Comparison of ENCODE assay signal across 1 cellular context in the genomic region with DNA sequence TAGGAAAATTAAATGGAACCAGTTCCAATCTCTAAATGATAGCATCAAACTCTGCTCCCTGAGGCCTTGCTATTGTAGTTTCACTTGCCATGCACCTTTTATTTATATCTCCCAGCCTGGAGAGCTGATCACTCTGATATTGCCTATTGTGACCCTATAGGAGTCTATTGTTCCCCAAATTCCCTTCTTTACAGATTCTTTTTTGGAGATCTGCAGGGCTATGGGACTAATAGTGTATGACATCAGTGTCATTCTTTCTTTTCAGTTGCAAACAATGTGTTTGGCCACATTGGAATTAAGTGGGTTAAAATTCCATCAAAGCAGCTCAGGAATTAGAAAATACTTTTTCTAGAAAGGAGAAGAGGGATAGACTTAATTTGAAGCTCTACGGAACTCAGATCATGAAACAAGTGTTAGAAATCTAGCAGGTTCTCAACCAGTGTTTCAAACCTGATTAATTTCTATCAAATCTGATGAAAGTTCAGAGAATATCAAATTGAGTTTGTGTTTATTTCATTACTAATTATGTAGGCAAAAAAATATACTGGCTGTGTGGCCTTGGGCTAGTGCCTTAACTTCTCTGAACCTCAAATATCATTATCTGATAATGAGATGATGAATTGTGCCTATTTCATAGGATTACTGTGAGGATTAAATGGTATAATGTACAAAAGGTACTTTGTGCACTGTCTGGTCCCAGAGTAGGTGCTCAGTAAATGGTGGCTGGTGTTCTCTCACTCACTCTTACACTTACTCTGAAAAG.
A peak's percentile ranks its signal among the peaks of the same experiment; 100 is the strongest.
TF ChIP-seq lines count a peak whose summit lies in the region.

No MANE protein-coding gene starts in this region.

TF ChIP-seq in H1, 55 proteins besides CTCF, POLR2A, EP300 and RAD21:
- TF ChIP-seq SP1 (IDR thresholded peaks at IDR 0.05; ENCODE audit: low read depth, low read length) = no peak
- TF ChIP-seq EZH2 (IDR thresholded peaks at IDR 0.05; ENCODE audit: low read depth, low read length, severe bottlenecking) = no peak
- no peak for TF ChIP-seq HDAC2 (IDR thresholded peaks at IDR 0.05; ENCODE audit: borderline replicate concordance in 1 of 2, low read depth in 2 of 2, low read length in 2 of 2)
- TF ChIP-seq ZNF274 (IDR thresholded peaks at IDR 0.05; ENCODE audit: borderline replicate concordance, extremely low read depth, low read length) = no peak
- 0 out of 2 replicates have a peak, but pooled peaks have one; percentile 21 for TF ChIP-seq KDM1A (IDR thresholded peaks at IDR 0.05; ENCODE audit: borderline replicate concordance, low read length)
